In genomic region chr12:103369929-103370328, GRCh38 we compare ENCODE assay signal across 13 cellular contexts.
DNase-seq lines count a peak whose midpoint lies in the region; ATAC-seq lines count a peak whose summit lies in the region.
"Had no signal": no experiment of that assay in that cellular context is flagged by ENCODE, and none has a peak within 500 bp of the region (broad histone marks: within the 10 kb centered on the region; RNA-seq: fewer than 3 reads in every experiment).

No MANE protein-coding gene starts in this region.

- DNase-seq in NCI-H1436 (lab: John Stamatoyannopoulos, UW) (no peak), islet precursor cell (no peak), SW 1271 (lab: John Stamatoyannopoulos, UW) (no peak)
- DNase-seq: activated CD4-positive, alpha-beta T cell treated with anti-CD3 and anti-CD28 coated beads, Interleukin-2, amount 50 U/mL, for 4 hours; activated effector memory CD4-positive, alpha-beta T cell treated with Interleukin-2 at 50 U/mL for 16 hours; endodermal cell; OCI-M1 had no signal

- ATAC-seq in GM18499 (IDR thresholded peaks at IDR 0.05; ENCODE audit: insufficient read depth, unreplicated experiment) (peak; percentile 84), GM19455 (IDR thresholded peaks at IDR 0.05; ENCODE audit: unreplicated experiment) (peak; percentile 82), HG02763 (IDR thresholded peaks at IDR 0.05; ENCODE audit: unreplicated experiment) (peak; percentile 82), HG03354 (IDR thresholded peaks at IDR 0.05; ENCODE audit: poor library complexity, severe bottlenecking, unreplicated experiment) (peak; percentile 93), HG03520 (IDR thresholded peaks at IDR 0.05; ENCODE audit: unreplicated experiment) (no peak)
- ATAC-seq: left lobe of liver had no signal
